In genomic region chr1:81232505-81232904, GRCh38 we compare ENCODE assay signal across 1 cellular context.
TF ChIP-seq lines count a peak whose summit lies in the region.

No MANE protein-coding gene starts in this region.

TF ChIP-seq in WTC11, 78 proteins besides CTCF, POLR2A, EP300 and RAD21 (continued from another document):
- no peak for TF ChIP-seq PRDM15 (CRISPR knock-in tag; IDR thresholded peaks at IDR 0.05)
- TF ChIP-seq FOXK1 (CRISPR knock-in tag; IDR thresholded peaks at IDR 0.05), result no peak
- no peak for TF ChIP-seq NFE2L1 (CRISPR knock-in tag; IDR thresholded peaks at IDR 0.05)
